1 cellular context compared by ENCODE assay signal in genomic region chr2:39664898-39665591, GRCh38.
TF ChIP-seq lines count a peak whose summit lies in the region.

No MANE protein-coding gene starts in this region.

TF ChIP-seq in HepG2, 621 proteins besides CTCF, POLR2A, EP300 and RAD21 (continued from another document):
- 0 out of 2 replicates have a peak, but pooled peaks have one; percentile 29 for TF ChIP-seq HIC2 (CRISPR knock-in tag; IDR thresholded peaks at IDR 0.05; ENCODE audit: low read depth)
- 0 out of 2 replicates have a peak, but pooled peaks have one; percentile 63 for TF ChIP-seq ZNF512 (CRISPR knock-in tag; IDR thresholded peaks at IDR 0.05)
- 0 out of 2 replicates have a peak, but pooled peaks have one; percentile 33 for TF ChIP-seq EED (CRISPR knock-in tag; IDR thresholded peaks at IDR 0.05)
- peak; percentile 26 for TF ChIP-seq SALL1 (CRISPR knock-in tag; IDR thresholded peaks at IDR 0.05)
- TF ChIP-seq PCBP2 (optimal IDR thresholded peaks at IDR 0.05; ENCODE audit: low read depth, low read length, poor library complexity, severe bottlenecking): peak; percentile 42
- TF ChIP-seq STAT5B (CRISPR knock-in tag; IDR thresholded peaks at IDR 0.05): no peak
- TF ChIP-seq ERF (CRISPR knock-in tag; IDR thresholded peaks at IDR 0.05): no peak
- TF ChIP-seq THYN1 (CRISPR knock-in tag; IDR thresholded peaks at IDR 0.05; ENCODE audit: borderline replicate concordance, low read depth): no peak
- TF ChIP-seq ZFP62 (CRISPR knock-in tag; IDR thresholded peaks at IDR 0.05): no peak
- no peak for TF ChIP-seq MAZ (IDR thresholded peaks at IDR 0.05; ENCODE audit: borderline replicate concordance, low read depth, low read length)
- TF ChIP-seq MAZ (CRISPR knock-in tag; IDR thresholded peaks at IDR 0.05; ENCODE audit: low read depth): no peak
- 0 out of 2 replicates have a peak, but pooled peaks have one; percentile 42 for TF ChIP-seq ZNF747 (CRISPR knock-in tag; IDR thresholded peaks at IDR 0.05; ENCODE audit: borderline replicate concordance)
- peak; percentile 80; the same call in 1 of the 2 replicates for TF ChIP-seq EZH2 (conservative IDR thresholded peaks at IDR 0.05; ENCODE audit: low read depth, low read length)
- peak; percentile 67; the same call in 1 of the 2 replicates for TF ChIP-seq ZNF512B (CRISPR knock-in tag; IDR thresholded peaks at IDR 0.05; ENCODE audit: borderline replicate concordance)
- TF ChIP-seq ZNF34 (CRISPR knock-in tag; IDR thresholded peaks at IDR 0.05; ENCODE audit: borderline replicate concordance): no peak
